In genomic region chr6:168585441-168585840, GRCh38 we compare ENCODE assay signal across 25 cellular contexts.
"Had no signal": no experiment of that assay in that cellular context is flagged by ENCODE, and none has a peak within 500 bp of the region (broad histone marks: within the 10 kb centered on the region; RNA-seq: fewer than 3 reads in every experiment).

No MANE protein-coding gene starts in this region.

- H3K9me3 ChIP-seq: esophagus muscularis mucosa, gastroesophageal sphincter, left lung, pancreas, right atrium auricular region, testis, tibial artery, upper lobe of left lung had no signal

- DNase-seq: central memory CD4-positive, alpha-beta T cell; effector CD8-positive, alpha-beta T cell; foreskin keratinocyte; heart left ventricle; left cardiac atrium; left lung; mesenchymal stem cell; natural killer cell; occipital lobe; pancreas; stimulated activated CD4-positive, alpha-beta T cell treated with anti-CD3 and anti-CD28 coated beads, Interleukin-15, amount 100 ng/mL, for 24 hours; stimulated activated CD4-positive, alpha-beta T cell treated with anti-CD3 and anti-CD28 coated beads, Interleukin-2, amount 100 ng/mL, for 48 hours; stimulated activated naive B cell treated with anti-CD40 and anti-IgM and Interleukin-4, amounts not matched to agents 10 μg/mL and 1 μg/mL and 100 μg/mL, for 72 hours; substantia nigra; testis; upper lobe of left lung had no signal

- H3K36me3 ChIP-seq: esophagus muscularis mucosa, gastroesophageal sphincter, heart left ventricle, left lung, pancreas, right atrium auricular region, tibial artery, upper lobe of left lung had no signal

- ATAC-seq: foreskin keratinocyte; gastroesophageal sphincter; heart left ventricle; left cardiac atrium; natural killer cell; pancreas; stimulated activated naive B cell treated with anti-CD40 and anti-IgM and Interleukin-4, amounts not matched to agents 10 μg/mL and 1 μg/mL and 100 μg/mL, for 72 hours had no signal

- H3K27ac Mint-ChIP-seq: dendritic cell treated with granulocyte-macrophage colony-stimulating factor and Interleukin-4, amounts not matched to agents 40 ng/mL and 50 ng/mL, for 4 days; natural killer cell; progenitor cell of endocrine pancreas; stimulated activated naive B cell treated with anti-CD40 and anti-IgM and Interleukin-4, amounts not matched to agents 10 μg/mL and 1 μg/mL and 100 μg/mL, for 72 hours; stimulated activated naive CD8-positive, alpha-beta T cell treated with anti-CD3 and anti-CD28 coated beads, Interleukin-15, Interleukin-2, amounts not matched to agents 100 ng/mL and 50 ng/mL, for 24 hours had no signal

- H3K4me3 ChIP-seq: esophagus muscularis mucosa, gastroesophageal sphincter, heart left ventricle, hepatocyte, left lung, pancreas, right atrium auricular region, skin epidermis, testis, tibial artery, upper lobe of left lung had no signal

- H3K4me3 Mint-ChIP-seq: dendritic cell treated with granulocyte-macrophage colony-stimulating factor and Interleukin-4, amounts not matched to agents 40 ng/mL and 50 ng/mL, for 4 days; natural killer cell; stimulated activated naive B cell treated with anti-CD40 and anti-IgM and Interleukin-4, amounts not matched to agents 10 μg/mL and 1 μg/mL and 100 μg/mL, for 72 hours; stimulated activated naive CD8-positive, alpha-beta T cell treated with anti-CD3 and anti-CD28 coated beads, Interleukin-15, Interleukin-2, amounts not matched to agents 100 ng/mL and 50 ng/mL, for 24 hours had no signal

- H3K36me3 Mint-ChIP-seq: natural killer cell; stimulated activated naive B cell treated with anti-CD40 and anti-IgM and Interleukin-4, amounts not matched to agents 10 μg/mL and 1 μg/mL and 100 μg/mL, for 72 hours had no signal

- H3K9me3 Mint-ChIP-seq: dendritic cell treated with granulocyte-macrophage colony-stimulating factor and Interleukin-4, amounts not matched to agents 40 ng/mL and 50 ng/mL, for 4 days; natural killer cell; stimulated activated naive CD8-positive, alpha-beta T cell treated with anti-CD3 and anti-CD28 coated beads, Interleukin-15, Interleukin-2, amounts not matched to agents 100 ng/mL and 50 ng/mL, for 24 hours had no signal

- H3K27me3 ChIP-seq: esophagus muscularis mucosa, foreskin keratinocyte, gastroesophageal sphincter, heart left ventricle, hepatocyte, pancreas, right atrium auricular region, testis, tibial artery, upper lobe of left lung had no signal

- H3K27me3 Mint-ChIP-seq: dendritic cell treated with granulocyte-macrophage colony-stimulating factor and Interleukin-4, amounts not matched to agents 40 ng/mL and 50 ng/mL, for 4 days; stimulated activated naive B cell treated with anti-CD40 and anti-IgM and Interleukin-4, amounts not matched to agents 10 μg/mL and 1 μg/mL and 100 μg/mL, for 72 hours; stimulated activated naive CD8-positive, alpha-beta T cell treated with anti-CD3 and anti-CD28 coated beads, Interleukin-15, Interleukin-2, amounts not matched to agents 100 ng/mL and 50 ng/mL, for 24 hours had no signal

- H3K27ac ChIP-seq: foreskin keratinocyte, hepatocyte, left lung, pancreas, right atrium auricular region, skin epidermis had no signal

- H3K4me1 ChIP-seq: foreskin keratinocyte, right atrium auricular region had no signal

- H3K4me1 Mint-ChIP-seq: natural killer cell; stimulated activated naive B cell treated with anti-CD40 and anti-IgM and Interleukin-4, amounts not matched to agents 10 μg/mL and 1 μg/mL and 100 μg/mL, for 72 hours had no signal
